17 cellular contexts compared by ENCODE assay signal in the genomic region with DNA sequence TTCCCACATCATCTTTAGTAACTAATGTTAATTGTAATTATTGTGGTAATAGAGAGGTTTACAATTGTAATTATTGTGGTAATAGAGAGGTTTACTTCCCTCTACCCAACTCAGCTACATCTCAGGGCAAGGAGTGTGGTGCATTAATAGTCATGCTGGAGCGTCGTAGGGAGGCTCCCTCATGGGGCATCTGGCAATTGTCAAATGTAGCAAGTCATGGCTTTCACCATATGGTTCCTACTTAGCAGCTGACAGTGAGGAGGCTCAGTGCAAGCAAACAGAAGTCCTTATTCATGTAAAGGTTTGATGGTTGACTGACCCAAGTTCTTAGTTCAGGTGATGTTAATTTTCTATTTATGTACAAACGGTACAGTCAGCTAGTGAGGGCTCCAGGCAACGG.
DNase-seq lines count a peak whose midpoint lies in the region; ATAC-seq and TF ChIP-seq lines count a peak whose summit lies in the region.
"Had no signal": no experiment of that assay in that cellular context is flagged by ENCODE, and none has a peak within 500 bp of the region (broad histone marks: within the 10 kb centered on the region; RNA-seq: fewer than 3 reads in every experiment).

No MANE protein-coding gene starts in this region.

- POLR2A ChIA-PET in MCF 10A (lab: Yijun Ruan, JAX): interaction anchor here (1.0 kb wide), 1 partner anchor 9 kb away, joined by 3 read pairs; no protein-coding TSS in a partner anchor

- TF ChIP-seq CTCF in BE2C (IDR thresholded peaks at IDR 0.05; ENCODE audit: low read depth, low read length) (no peak), fibroblast of villous mesenchyme (IDR thresholded peaks at IDR 0.05; ENCODE audit: insufficient read depth, low read depth, low read length) (no peak), MCF 10A (IDR thresholded peaks at IDR 0.05; ENCODE audit: unreplicated experiment) (no peak)

- CTCF ChIA-PET in MCF 10A (lab: Yijun Ruan, JAX): interaction anchor here (0.9 kb wide), 1 partner anchor 11 kb away, joined by 3 read pairs; no protein-coding TSS in a partner anchor

- H3K36me3 Mint-ChIP-seq in MCF 10A (ENCODE audit: insufficient read depth, unreplicated experiment): no peaks in the 10 kb centered on the region

- no peaks in the 10 kb centered on the region for H3K36me3 ChIP-seq in BE2C
- H3K36me3 ChIP-seq: SJSA1 had no signal

- no peak overlapping the region for H3K4me3 Mint-ChIP-seq in MCF 10A (ENCODE audit: unreplicated experiment)
- H3K4me3 Mint-ChIP-seq: H9 had no signal

- H3K27ac Mint-ChIP-seq in MCF 10A (ENCODE audit: low read depth, unreplicated experiment): no peak overlapping the region
- H3K27ac Mint-ChIP-seq: H9 had no signal

- intact Hi-C loops in MCF 10A (cut with micrococcal nuclease): no loop called here

- H3K27me3 Mint-ChIP-seq in MCF 10A (ENCODE audit: insufficient read depth, unreplicated experiment): no peaks in the 10 kb centered on the region

- peaks cover 7% of the 10 kb centered on the region for H3K9me3 Mint-ChIP-seq in MCF 10A (ENCODE audit: unreplicated experiment)
- H3K9me3 Mint-ChIP-seq: H9 had no signal

- H3K4me3 ChIP-seq in BE2C (ENCODE audit: low read depth, low read length): no peak overlapping the region
- H3K4me3 ChIP-seq in fibroblast of villous mesenchyme (ENCODE audit: low read depth, low read length): no peak overlapping the region
- H3K4me3 ChIP-seq: SJSA1 had no signal

- H3K27me3 ChIP-seq in BE2C: no peaks in the 10 kb centered on the region
- H3K27me3 ChIP-seq: SJSA1 had no signal

- peaks cover 5% of the 10 kb centered on the region for H3K4me1 Mint-ChIP-seq in MCF 10A (ENCODE audit: insufficient read depth, unreplicated experiment)
- H3K4me1 Mint-ChIP-seq: H9 had no signal

- peak; percentile 70 for DNase-seq in BE2C
- peak; percentile 52 for DNase-seq in NCI-H1694 (lab: John Stamatoyannopoulos, UW)
- DNase-seq in RPMI8226: peak; percentile 4
- peak; percentile 14 for DNase-seq in fibroblast of villous mesenchyme (ENCODE audit: low read depth)
- no peak for DNase-seq in erythroblast (lab: John Stamatoyannopoulos, UW)
- DNase-seq in cerebellum (ENCODE audit: low spot score): no peak
- DNase-seq in MCF 10A (ENCODE audit: unreplicated experiment): no peak
- DNase-seq: AML-193, COR-L47, EL, H9, IMR-90, NCI-H2029, NCI-H510A, T-helper 1 cell had no signal

- no peaks in the 10 kb centered on the region for H3K9me3 ChIP-seq in BE2C
- H3K9me3 ChIP-seq: SJSA1 had no signal

- TF ChIP-seq POLR2A in erythroblast (IDR thresholded peaks at IDR 0.05; ENCODE audit: low read length): no peak

- no TSS peak for BruUV-seq in MCF 10A (replicated peaks; lab: Mats Ljungman, UMichigan)

- peaks cover 35% of the 10 kb centered on the region for H3K4me1 ChIP-seq in BE2C
- H3K4me1 ChIP-seq: SJSA1 had no signal

- ATAC-seq in GM21737 (IDR thresholded peaks at IDR 0.05; ENCODE audit: unreplicated experiment): no peak

Comparison
In these comparisons a context has a peak if more than half of its experiments do, and no peak if none do; other contexts are left out.
1. DNase-seq: peak in BE2C (single experiment), NCI-H1694 (single experiment), RPMI8226 (single experiment) and fibroblast of villous mesenchyme (single experiment); none in erythroblast (0 of 2), cerebellum (single experiment) and MCF 10A (single experiment).